ENCODE assay signal across 26 cellular contexts in the genomic region with DNA sequence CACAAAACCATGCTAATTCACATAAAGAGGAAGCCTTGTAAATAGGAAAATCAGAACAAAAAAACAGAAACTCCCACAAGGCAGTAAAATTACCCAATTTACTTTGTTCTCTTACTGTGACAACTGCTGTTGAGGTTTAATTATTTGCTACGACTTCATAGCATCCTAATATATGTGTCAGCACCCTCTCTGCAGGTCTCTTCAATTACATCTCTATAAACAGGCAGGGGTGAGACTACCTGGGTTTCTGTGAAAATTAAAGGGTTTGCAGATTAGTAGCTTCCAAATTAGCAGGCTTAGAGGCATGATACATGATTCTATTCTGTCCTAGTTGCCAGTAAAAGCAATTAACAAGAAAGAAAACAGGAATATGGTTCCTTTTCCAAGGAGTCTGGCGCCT. TPM values are rescaled to one million over a fixed set of nuclear protein-coding genes. Genes with fewer than 3 reads are reported as not detected.
A peak's percentile ranks its signal among the peaks of the same experiment; 100 is the strongest.
DNase-seq lines count a peak whose midpoint lies in the region; ATAC-seq, FAIRE-seq and TF ChIP-seq lines count a peak whose summit lies in the region.
"Had no signal": no experiment of that assay in that cellular context is flagged by ENCODE, and none has a peak within 500 bp of the region (broad histone marks: within the 10 kb centered on the region; RNA-seq: fewer than 3 reads in every experiment).

No MANE protein-coding gene starts in this region.

- H3K4me2 ChIP-seq in Loucy (ENCODE audit: low read depth, low read length, poor library complexity, severe bottlenecking) (peak overlapping the region; percentile 57), astrocyte (ENCODE audit: low read length) (no peak overlapping the region)

- ATAC-seq in CD8-positive, alpha-beta T cell = no peak
- ATAC-seq in HG02610 (IDR thresholded peaks at IDR 0.05; ENCODE audit: unreplicated experiment) = no peak
- ATAC-seq: effector memory CD8-positive, alpha-beta T cell; gastroesophageal sphincter; sciatic nerve had no signal

- peaks cover 7% of the 10 kb centered on the region for H3K4me1 ChIP-seq in CD8-positive, alpha-beta T cell (ENCODE audit: insufficient read depth, low read length)
- H3K4me1 ChIP-seq in Loucy (ENCODE audit: insufficient read depth, low read length, poor library complexity, severe bottlenecking) (peaks cover 8% of the 10 kb centered on the region), astrocyte (ENCODE audit: insufficient read depth, low read length) (no peaks in the 10 kb centered on the region)
- H3K4me1 ChIP-seq: breast epithelium had no signal

- H3K9ac ChIP-seq in Loucy (ENCODE audit: low read depth, low read length, poor library complexity, severe bottlenecking) (no peak overlapping the region), astrocyte (ENCODE audit: low read length) (no peak overlapping the region)

- intact Hi-C loops in CD8-positive, alpha-beta T cell (cut with DNase I, micrococcal nuclease) = loop anchor here (5.0 to 10.0 kb wide), 6 partner anchors 278 to 678 kb away; a partner anchor contains a TSS

- H3K36me3 Mint-ChIP-seq in CD8-positive, alpha-beta T cell = peaks cover 17% of the 10 kb centered on the region
- no peaks in the 10 kb centered on the region for H3K36me3 Mint-ChIP-seq in astrocyte (ENCODE audit: low read depth, unreplicated experiment)
- H3K36me3 Mint-ChIP-seq in neural crest cell (ENCODE audit: low read depth) = peaks cover 5% of the 10 kb centered on the region

- H3K27me3 ChIP-seq in CD8-positive, alpha-beta T cell (ENCODE audit: insufficient read depth, low read length) = no peaks in the 10 kb centered on the region
- H3K27me3 ChIP-seq in Loucy (ENCODE audit: insufficient read depth, low read length, poor library complexity, severe bottlenecking) (no peaks in the 10 kb centered on the region), astrocyte (ENCODE audit: insufficient read depth, low read length) (no peaks in the 10 kb centered on the region)
- H3K27me3 ChIP-seq: adrenal gland, breast epithelium, gastroesophageal sphincter, testis had no signal

- H3K27me3 Mint-ChIP-seq in CD8-positive, alpha-beta T cell (ENCODE audit: low read depth) = no peaks in the 10 kb centered on the region
- H3K27me3 Mint-ChIP-seq in astrocyte (ENCODE audit: low read depth, unreplicated experiment) = no peaks in the 10 kb centered on the region
- no peaks in the 10 kb centered on the region for H3K27me3 Mint-ChIP-seq in neural crest cell (ENCODE audit: low read depth)
- H3K27me3 Mint-ChIP-seq: effector memory CD8-positive, alpha-beta T cell had no signal

- FAIRE-seq in astrocyte (lab: Jason Lieb, UNC) = no peak
- FAIRE-seq: colon, H54 had no signal

- POLR2A ChIA-PET in CD8-positive, alpha-beta T cell (lab: Charles Lee) = interaction anchor here (1.5 kb wide), 1 partner anchor 16 kb away, joined by 3 read pairs; no protein-coding TSS in a partner anchor

- H2AFZ ChIP-seq in Loucy (ENCODE audit: low read length) (no peak overlapping the region), astrocyte (ENCODE audit: low read depth, low read length) (no peak overlapping the region)

- no peak for DNase-seq in CD8-positive, alpha-beta T cell
- no peak for DNase-seq in astrocyte (ENCODE audit: low read depth)
- no peak for DNase-seq in neural crest cell (ENCODE audit: low read depth, low spot score)
- no peak for DNase-seq in ecto neural progenitor cell (ENCODE audit: low spot score)
- no peak for DNase-seq in ureter (ENCODE audit: low spot score)
- DNase-seq: activated CD4-positive, alpha-beta T cell treated with anti-CD3 and anti-CD28 coated beads, Interleukin-2, amount 50 U/mL, for 4 hours; activated CD4-positive, CD25-positive, alpha-beta regulatory T cell; activated gamma-delta T cell; adrenal gland; effector memory CD8-positive, alpha-beta T cell; GDM1; islet precursor cell; NCI-H1694; NCI-H226; NCI-H82; nephron progenitor cell; SHP77; stimulated activated naive CD4-positive, alpha-beta T cell treated with Interleukin-2 at 50 U/mL for 16 hours; testis had no signal

- CTCF ChIA-PET in CD8-positive, alpha-beta T cell (lab: Charles Lee) = no interaction called here

- H3K27ac Mint-ChIP-seq in CD8-positive, alpha-beta T cell = peak overlapping the region; percentile 18
- no peak overlapping the region for H3K27ac Mint-ChIP-seq in astrocyte (ENCODE audit: unreplicated experiment)
- no peak overlapping the region for H3K27ac Mint-ChIP-seq in neural crest cell (ENCODE audit: unreplicated experiment)
- H3K27ac Mint-ChIP-seq: effector memory CD8-positive, alpha-beta T cell; nephron progenitor cell had no signal

- H4K20me1 ChIP-seq in Loucy (ENCODE audit: insufficient read depth, low read length, poor library complexity, severe bottlenecking) (peaks cover 4% of the 10 kb centered on the region), astrocyte (ENCODE audit: insufficient read depth, low read length) (peaks cover 29% of the 10 kb centered on the region)

- no peaks in the 10 kb centered on the region for H3K9me3 ChIP-seq in CD8-positive, alpha-beta T cell (ENCODE audit: low read length)
- H3K9me3 ChIP-seq in Loucy (ENCODE audit: insufficient read depth, low read depth, low read length) = no peaks in the 10 kb centered on the region
- H3K9me3 ChIP-seq in astrocyte (ENCODE audit: insufficient read depth, low read depth, low read length) = no peaks in the 10 kb centered on the region
- H3K9me3 ChIP-seq: adrenal gland, breast epithelium, gastroesophageal sphincter, testis had no signal

- no peaks in the 10 kb centered on the region for H3K36me3 ChIP-seq in CD8-positive, alpha-beta T cell (ENCODE audit: insufficient read depth, low read length)
- no peaks in the 10 kb centered on the region for H3K36me3 ChIP-seq in Loucy (ENCODE audit: insufficient read depth, low read length)
- H3K36me3 ChIP-seq in astrocyte (ENCODE audit: insufficient read depth, low read length) = no peaks in the 10 kb centered on the region
- H3K36me3 ChIP-seq: adrenal gland, breast epithelium had no signal

- no peak for TF ChIP-seq CTCF in CD8-positive, alpha-beta T cell (IDR thresholded peaks at IDR 0.05)
- no peak for TF ChIP-seq CTCF in Loucy (conservative IDR thresholded peaks at IDR 0.05; ENCODE audit: low read length)
- no peak for TF ChIP-seq CTCF in astrocyte (IDR thresholded peaks at IDR 0.05; ENCODE audit: insufficient read depth, low read depth, low read length)
- no peak for TF ChIP-seq CTCF in neural crest cell (conservative IDR thresholded peaks at IDR 0.05)

- no peak overlapping the region for H3K4me3 ChIP-seq in CD8-positive, alpha-beta T cell (ENCODE audit: low read depth, low read length)
- H3K4me3 ChIP-seq in Loucy (ENCODE audit: low read length, poor library complexity, severe bottlenecking) (no peak overlapping the region), astrocyte (ENCODE audit: insufficient read depth, low read depth, low read length) (no peak overlapping the region)
- H3K4me3 ChIP-seq: adrenal gland, breast epithelium, gastroesophageal sphincter, testis had no signal

- no peaks in the 10 kb centered on the region for H3F3A ChIP-seq in Loucy (ENCODE audit: low read depth)

- no peak overlapping the region for H3K4me3 Mint-ChIP-seq in CD8-positive, alpha-beta T cell
- H3K4me3 Mint-ChIP-seq in astrocyte (ENCODE audit: unreplicated experiment) (peak overlapping the region; percentile 27), neural crest cell (peak overlapping the region; percentile 85)

- H3K4me1 Mint-ChIP-seq in CD8-positive, alpha-beta T cell (ENCODE audit: low read depth) = peaks cover 29% of the 10 kb centered on the region
- peaks cover 2% of the 10 kb centered on the region for H3K4me1 Mint-ChIP-seq in astrocyte (ENCODE audit: low read depth, unreplicated experiment)
- H3K4me1 Mint-ChIP-seq in neural crest cell = peaks cover 8% of the 10 kb centered on the region

- no peaks in the 10 kb centered on the region for H3K9me2 ChIP-seq in Loucy (replicated peaks; ENCODE audit: low read depth, low read length)

- H3K79me2 ChIP-seq in Loucy (ENCODE audit: insufficient read depth, low read length) = peaks cover 27% of the 10 kb centered on the region
- peaks cover 25% of the 10 kb centered on the region for H3K79me2 ChIP-seq in astrocyte (ENCODE audit: insufficient read depth, low read length)

- H3K9me3 Mint-ChIP-seq in CD8-positive, alpha-beta T cell = no peaks in the 10 kb centered on the region
- H3K9me3 Mint-ChIP-seq in astrocyte (ENCODE audit: unreplicated experiment) = no peaks in the 10 kb centered on the region
- no peaks in the 10 kb centered on the region for H3K9me3 Mint-ChIP-seq in neural crest cell
- H3K9me3 Mint-ChIP-seq: effector memory CD8-positive, alpha-beta T cell; nephron progenitor cell had no signal

- no peak overlapping the region for H3K27ac ChIP-seq in CD8-positive, alpha-beta T cell (ENCODE audit: low read depth, low read length)
- no peak overlapping the region for H3K27ac ChIP-seq in astrocyte (ENCODE audit: low read depth, low read length)
- H3K27ac ChIP-seq: adrenal gland, breast epithelium, gastroesophageal sphincter, testis had no signal

RNA-seq across cellular contexts. Expression of a gene that starts 2.6 kb away (rescaled TPM):
- 10 to 100 TPM; 60.1 to 60.8 TPM for total RNA-seq in CD8-positive, alpha-beta T cell
- 54.7 and 63.8 TPM in 2 replicates for total RNA-seq in astrocyte
- total RNA-seq in neural crest cell = 85.3 and 87.6 TPM in 2 replicates
- total RNA-seq in ureter = 111 TPM

RNA-seq across cellular contexts. Expression of a gene that starts 16.5 kb away (rescaled TPM):
- total RNA-seq in CD8-positive, alpha-beta T cell = 1 to 10 TPM; 1.7 to 2.0 TPM
- 19.4 and 21.9 TPM in 2 replicates for total RNA-seq in astrocyte
- total RNA-seq in neural crest cell = 48.4 and 54.8 TPM in 2 replicates
- 50.0 TPM for total RNA-seq in ureter
